Comparison of ENCODE assay signal across 1 cellular context in genomic region chr22:46102159-46102558, GRCh38.
TF ChIP-seq lines count a peak whose summit lies in the region.

No MANE protein-coding gene starts in this region.

TF ChIP-seq in HCT116, 20 proteins besides CTCF, POLR2A, EP300 and RAD21 (continued from another document):
- TF ChIP-seq REST (IDR thresholded peaks at IDR 0.05; ENCODE audit: low read depth) = no peak
- no peak for TF ChIP-seq ZNF274 (IDR thresholded peaks at IDR 0.05; ENCODE audit: low read depth, low read length)
- no peak for TF ChIP-seq TCF7L2 (IDR thresholded peaks at IDR 0.05; ENCODE audit: borderline replicate concordance, extremely low read depth, insufficient read depth, insufficient read length)
- TF ChIP-seq EZH2phosphoT487 (IDR thresholded peaks at IDR 0.05; ENCODE audit: borderline replicate concordance) = no peak
